In genomic region chr7:7181519-7182155, GRCh38 we compare ENCODE assay signal across 8 cellular contexts. TPM values are rescaled to one million over a fixed set of nuclear protein-coding genes. Genes with fewer than 3 reads are reported as not detected.
DNase-seq lines count a peak whose midpoint lies in the region; ATAC-seq and TF ChIP-seq lines count a peak whose summit lies in the region.

No MANE protein-coding gene starts in this region.

- intact Hi-C loops in testis (cut with DNase I; ENCODE audit: low total_unique reads): no loop called here

- DNase-seq in AG04450 (ENCODE audit: low read depth, low spot score) (no peak), NCI-H345 treated with DMSO at 0.1 percent for 48 hours (lab: John Stamatoyannopoulos, UW; ENCODE audit: unreplicated experiment) (peak; percentile 57), epithelial cell of esophagus (ENCODE audit: low read depth) (peak; percentile 56), testis (peak; percentile 39)
- DNase-seq in activated CD4-positive, alpha-beta T cell treated with anti-CD3 and anti-CD28 coated beads, Interleukin-2, amount 50 U/mL, for 48 hours: peak; percentile 29 to 45

- H3K4me3 ChIP-seq in AG04450 (ENCODE audit: low read depth, low read length): peak overlapping the region; percentile 76
- H3K4me3 ChIP-seq in epithelial cell of esophagus (ENCODE audit: low read length): peak overlapping the region; percentile 55
- peak overlapping the region; percentile 56 for H3K4me3 ChIP-seq in mucosa of stomach (ENCODE audit: low read length)
- peak overlapping the region; percentile 88 to 97 for H3K4me3 ChIP-seq in testis

- no peak for TF ChIP-seq POLR2A in testis (IDR thresholded peaks at IDR 0.05)

- H3K9ac ChIP-seq in mucosa of stomach (ENCODE audit: low read length): peak overlapping the region; percentile 89

- CTCF ChIA-PET in AG04450 (lab: Charles Lee): interaction anchor here (1.1 to 1.5 kb wide), 6 partner anchors 9 to 243 kb away, joined by 3 to 5 read pairs (median 4); no protein-coding TSS in a partner anchor

- H3K36me3 ChIP-seq in mucosa of stomach (ENCODE audit: control insufficient read depth, insufficient read depth, low read length): no peaks in the 10 kb centered on the region
- no peaks in the 10 kb centered on the region for H3K36me3 ChIP-seq in testis (ENCODE audit: low read depth, missing control alignments)

- no peaks in the 10 kb centered on the region for H3K27me3 ChIP-seq in AG04450 (ENCODE audit: control insufficient read depth, insufficient read depth, low read length)
- H3K27me3 ChIP-seq in mucosa of stomach (ENCODE audit: control insufficient read depth, insufficient read depth, low read length): no peaks in the 10 kb centered on the region
- H3K27me3 ChIP-seq in testis: no peaks in the 10 kb centered on the region

- POLR2A ChIA-PET in AG04450 (lab: Yijun Ruan, JAX): interaction anchor here (0.6 to 0.9 kb wide), 5 partner anchors 28 to 262 kb away, joined by 3 to 6 read pairs (median 4); no protein-coding TSS in a partner anchor

- peak; percentile 31 for ATAC-seq in GM18858 (IDR thresholded peaks at IDR 0.05; ENCODE audit: unreplicated experiment)
- ATAC-seq in HG03060 (IDR thresholded peaks at IDR 0.05; ENCODE audit: low read depth, unreplicated experiment): peak; percentile 25

- no peak for TF ChIP-seq CTCF in AG04450 (IDR thresholded peaks at IDR 0.05; ENCODE audit: low read depth, low read length)
- TF ChIP-seq CTCF in epithelial cell of esophagus (IDR thresholded peaks at IDR 0.05; ENCODE audit: insufficient read depth, low read depth, low read length, missing control alignments): no peak
- TF ChIP-seq CTCF in testis (IDR thresholded peaks at IDR 0.05): no peak

- H3K4me1 ChIP-seq in mucosa of stomach (ENCODE audit: control insufficient read depth, insufficient read depth, low read length) (peaks cover 27% of the 10 kb centered on the region), testis (no peaks in the 10 kb centered on the region)

- 0 out of 2 replicates have a peak, but pooled peaks cover 2% of the 10 kb centered on the region for H3K9me3 ChIP-seq in AG04450 (ENCODE audit: control insufficient read depth, insufficient read depth, low read length)
- no peaks in the 10 kb centered on the region for H3K9me3 ChIP-seq in mucosa of stomach (ENCODE audit: control insufficient read depth, low read length)
- no peaks in the 10 kb centered on the region for H3K9me3 ChIP-seq in testis

- WGBS in testis, 2 donors: 1% methylated on average over 12 of the region's 12 CpGs

- H3K27ac ChIP-seq in AG04450 (ENCODE audit: low read depth, low read length) (peak overlapping the region; percentile 81), testis (peak overlapping the region; percentile 93 to 94)

RNA-seq across cellular contexts. Expression of gene C1GALT1, which starts 0.7 kb away (rescaled TPM):
- polyA plus RNA-seq in AG04450 (2011; rRNA removed): 14.6 and 24.0 TPM in 2 replicates
- 4.6 and 11.0 TPM in 2 replicates for polyA minus RNA-seq in AG04450 (2011; rRNA and poly(A)+ RNA removed)
- 10 to 100 TPM; 17.9 to 20.4 TPM for total RNA-seq in testis
- 9.1 TPM for polyA plus RNA-seq in testis (ENCODE audit: insufficient read depth, low read depth, low replicate concordance)
